Comparison of ENCODE assay signal across 8 cellular contexts in the genomic region with DNA sequence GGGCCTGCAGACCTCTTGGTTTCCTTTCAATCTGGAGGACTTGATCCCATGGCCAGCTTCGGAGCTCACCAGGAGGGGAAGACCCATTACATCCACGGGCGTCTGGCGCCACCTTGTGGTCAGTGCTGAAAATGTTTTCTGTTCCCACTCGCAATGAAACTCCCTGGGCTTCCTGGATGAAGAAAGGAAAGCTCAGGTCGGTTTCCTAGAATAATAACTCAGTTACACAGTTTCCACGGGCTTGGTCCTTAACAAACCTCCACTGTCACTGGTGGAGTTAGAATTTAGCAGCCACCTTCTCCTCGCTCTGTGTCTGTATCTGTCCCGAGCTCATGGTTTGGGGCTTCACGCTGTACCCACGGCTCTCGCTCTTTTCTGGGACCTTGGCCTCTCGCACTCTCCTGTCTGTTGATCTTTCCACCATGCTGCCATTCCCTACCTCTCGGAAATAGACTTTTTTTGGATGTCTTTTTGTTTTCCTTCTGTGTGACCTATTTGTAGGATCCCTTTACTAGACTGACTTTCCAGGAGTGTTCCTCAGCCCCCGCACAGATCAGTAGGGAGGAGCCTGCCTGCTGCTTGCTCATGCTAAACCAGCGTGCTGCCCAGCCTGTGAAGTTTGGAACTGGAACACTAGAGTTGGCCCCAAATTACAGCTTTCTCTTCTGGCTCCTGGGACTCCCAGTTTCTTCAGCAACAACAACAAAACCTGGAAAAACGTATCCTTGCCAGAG. TPM values are rescaled to one million over a fixed set of nuclear protein-coding genes. Genes with fewer than 3 reads are reported as not detected.
DNase-seq lines count a peak whose midpoint lies in the region; ATAC-seq, FAIRE-seq and TF ChIP-seq lines count a peak whose summit lies in the region.

No MANE protein-coding gene starts in this region.

- TF ChIP-seq CTCF in WTC11 (IDR thresholded peaks at IDR 0.05) (peak; percentile 96), cardiac fibroblast (IDR thresholded peaks at IDR 0.05; ENCODE audit: low read depth, low read length) (peak; percentile 68)

- H3K27ac Mint-ChIP-seq in WTC11 = no peak overlapping the region

- peak; percentile 71 for ATAC-seq in GM18861 (IDR thresholded peaks at IDR 0.05; ENCODE audit: unreplicated experiment)
- peak; percentile 80 for ATAC-seq in HG03159 (IDR thresholded peaks at IDR 0.05; ENCODE audit: unreplicated experiment)
- ATAC-seq in WTC11 = peak; percentile 87

- H3K4me3 Mint-ChIP-seq in WTC11 = peak overlapping the region; percentile 61

- CTCF ChIA-PET in WTC11 (lab: Charles Lee) = interaction anchor here (0.5 to 2.0 kb wide), 61 partner anchors 11 to 1034 kb away, joined by 3 to 81 read pairs (median 4); a partner anchor contains a TSS

- H3K4me1 Mint-ChIP-seq in WTC11 = peaks cover 9% of the 10 kb centered on the region

- H3K27me3 Mint-ChIP-seq in WTC11 (ENCODE audit: low read depth) = no peaks in the 10 kb centered on the region; the same call in 1 of the 2 replicates

- POLR2A ChIA-PET in WTC11 (lab: Charles Lee) = interaction anchor here (0.6 to 1.6 kb wide), 5 partner anchors 152 to 564 kb away, joined by 3 to 7 read pairs (median 4); a partner anchor contains a TSS

- H3K36me3 Mint-ChIP-seq in WTC11 = no peaks in the 10 kb centered on the region

- H3K4me3 ChIP-seq in cardiac fibroblast (replicated peaks in 1 of 2; ENCODE audit: low read depth in 2 of 2, low read length in 2 of 2) = peak overlapping the region; percentile 34 to 61

- FAIRE-seq in A204.1 (lab: Jason Lieb, UNC) (peak; percentile 96), islet of Langerhans (lab: Jason Lieb, UNC) (peak; percentile 94)

- DNase-seq in NCI-H2227 treated with DMSO at 0.1 percent for 48 hours (lab: John Stamatoyannopoulos, UW) (peak; percentile 70), WTC11 (ENCODE audit: low spot score) (peak; percentile 90), cardiac fibroblast (ENCODE audit: low read depth in 2 of 2) (peak; percentile 91 to 94)
- DNase-seq in stimulated activated CD4-positive, alpha-beta T cell treated with anti-CD3 and anti-CD28 coated beads, Interleukin-12 subunit alpha, Interleukin-12 subunit beta, amount 100 ng/mL, for 24 hours (ENCODE audit: low read depth in 2 of 2) = peak; percentile 67 to 79

- no peaks in the 10 kb centered on the region for H3K9me3 Mint-ChIP-seq in WTC11

TF ChIP-seq in WTC11, 78 proteins besides CTCF, POLR2A, EP300 and RAD21:
- TF ChIP-seq, protein P1, sequence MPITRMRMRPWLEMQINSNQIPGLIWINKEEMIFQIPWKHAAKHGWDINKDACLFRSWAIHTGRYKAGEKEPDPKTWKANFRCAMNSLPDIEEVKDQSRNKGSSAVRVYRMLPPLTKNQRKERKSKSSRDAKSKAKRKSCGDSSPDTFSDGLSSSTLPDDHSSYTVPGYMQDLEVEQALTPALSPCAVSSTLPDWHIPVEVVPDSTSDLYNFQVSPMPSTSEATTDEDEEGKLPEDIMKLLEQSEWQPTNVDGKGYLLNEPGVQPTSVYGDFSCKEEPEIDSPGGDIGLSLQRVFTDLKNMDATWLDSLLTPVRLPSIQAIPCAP (CRISPR knock-in tag; IDR thresholded peaks at IDR 0.05) = no peak
- TF ChIP-seq ZNF121 (CRISPR knock-in tag; IDR thresholded peaks at IDR 0.05) = 0 out of 2 replicates have a peak, but pooled peaks have one; percentile 6
- 0 out of 2 replicates have a peak, but pooled peaks have one; percentile 4 for TF ChIP-seq GABPB1 (CRISPR knock-in tag; IDR thresholded peaks at IDR 0.05)
TF ChIP-seq in WTC11: peak in this region for 2.

RNA-seq across cellular contexts. Expression of a gene that starts 56.3 kb away (rescaled TPM):
- 2.3 to 3.1 TPM (median 2.4 TPM) in 3 replicates for total RNA-seq in WTC11 (2021)

Comparison
In these comparisons a context has a peak if more than half of its experiments do, and no peak if none do; other contexts are left out.
1. Peak in every context shown above with its lines: DNase-seq, ATAC-seq and H3K4me3 ChIP-seq.